24 cellular contexts compared by ENCODE assay signal in genomic region chr20:63217706-63218105, GRCh38. TPM values are rescaled to one million over a fixed set of nuclear protein-coding genes. Genes with fewer than 3 reads are reported as not detected.
A peak's percentile ranks its signal among the peaks of the same experiment; 100 is the strongest.
DNase-seq lines count a peak whose midpoint lies in the region; ATAC-seq and TF ChIP-seq lines count a peak whose summit lies in the region.
"Had no signal": no experiment of that assay in that cellular context is flagged by ENCODE, and none has a peak within 500 bp of the region (broad histone marks: within the 10 kb centered on the region; RNA-seq: fewer than 3 reads in every experiment).

No MANE protein-coding gene starts in this region.

- no peak overlapping the region for H3K27ac Mint-ChIP-seq in chondrocyte (ENCODE audit: unreplicated experiment)
- H3K27ac Mint-ChIP-seq: natural killer cell treated with Interleukin-12 subunit alpha and Interleukin-12 subunit beta and Interleukin-15 and Interleukin-18, amount 100 ng/mL, for 72 hours had no signal

- H3K27ac ChIP-seq in VCaP, result peak overlapping the region; percentile 99

- peaks cover 31% of the 10 kb centered on the region for H3K4me1 Mint-ChIP-seq in chondrocyte (ENCODE audit: low read depth)

- H3K9ac ChIP-seq in Loucy (ENCODE audit: low read depth, low read length, poor library complexity, severe bottlenecking), result peak overlapping the region; percentile 89

- peaks cover 34% of the 10 kb centered on the region for H3K79me2 ChIP-seq in Loucy (ENCODE audit: insufficient read depth, low read length)

- peaks cover 31% of the 10 kb centered on the region for H4K20me1 ChIP-seq in Loucy (ENCODE audit: insufficient read depth, low read length, poor library complexity, severe bottlenecking)

- peaks cover 4% of the 10 kb centered on the region for H3K36me3 Mint-ChIP-seq in chondrocyte (ENCODE audit: low read depth)

- H3K9me3 Mint-ChIP-seq in chondrocyte (ENCODE audit: low read depth), result no peaks in the 10 kb centered on the region
- H3K9me3 Mint-ChIP-seq: central memory CD8-positive, alpha-beta T cell; mesothelial cell of epicardium; natural killer cell treated with Interleukin-12 subunit alpha and Interleukin-12 subunit beta and Interleukin-15 and Interleukin-18, amount 100 ng/mL, for 72 hours; stimulated activated naive CD8-positive, alpha-beta T cell treated with anti-CD3 and anti-CD28 coated beads, Interleukin-15, amount 100 ng/mL, for 72 hours; type B pancreatic cell had no signal

- H3K4me3 Mint-ChIP-seq in chondrocyte (ENCODE audit: unreplicated experiment), result no peak overlapping the region

- H3K9me2 ChIP-seq in Loucy (replicated peaks; ENCODE audit: low read depth, low read length), result no peaks in the 10 kb centered on the region

- no peak for ATAC-seq in GM19351 (IDR thresholded peaks at IDR 0.05; ENCODE audit: unreplicated experiment)
- ATAC-seq: esophagus mucosa; natural killer cell treated with Interleukin-12 subunit alpha and Interleukin-12 subunit beta and Interleukin-15 and Interleukin-18, amount 100 ng/mL, for 72 hours; stimulated activated naive CD8-positive, alpha-beta T cell treated with anti-CD3 and anti-CD28 coated beads, Interleukin-15, amount 100 ng/mL, for 72 hours had no signal

- TF ChIP-seq CTCF in Loucy (conservative IDR thresholded peaks at IDR 0.05; ENCODE audit: low read length) (no peak), VCaP (conservative IDR thresholded peaks at IDR 0.05) (no peak), chondrocyte (IDR thresholded peaks at IDR 0.05) (no peak)

- peak; percentile 13 for DNase-seq in stimulated activated CD4-positive, alpha-beta T cell treated with anti-CD3 and anti-CD28 coated beads, Interleukin-15, amount 100 ng/mL, for 24 hours
- no peak for DNase-seq in stimulated activated CD4-positive, alpha-beta T cell treated with anti-CD3 and anti-CD28 coated beads, Interleukin-4, amount 100 ng/mL, for 24 hours
- no peak for DNase-seq in chondrocyte (ENCODE audit: low spot score)
- DNase-seq in posterior cingulate gyrus, result no peak
- DNase-seq: activated CD4-positive, alpha-beta T cell treated with anti-CD3 and anti-CD28 coated beads, Interleukin-2, amount 50 U/mL, for 1 hour; activated naive CD4-positive, alpha-beta T cell; AML-193; anterior cingulate cortex; HCEC 1CT; NCI-H2029; stimulated activated CD4-positive, alpha-beta T cell treated with anti-CD3 and anti-CD28 coated beads, Interleukin-2, amount 100 ng/mL, for 48 hours; stimulated activated naive CD8-positive, alpha-beta T cell treated with anti-CD3 and anti-CD28 coated beads, Interleukin-15, amount 100 ng/mL, for 72 hours had no signal

- H3K4me3 ChIP-seq in Loucy (ENCODE audit: low read length, poor library complexity, severe bottlenecking), result no peak overlapping the region
- H3K4me3 ChIP-seq: skin epidermis had no signal

- no peak overlapping the region for H2AFZ ChIP-seq in Loucy (ENCODE audit: low read length)

- intact Hi-C loops in posterior cingulate gyrus (cut with DNase I), result no loop called here

- H3K4me1 ChIP-seq in Loucy (ENCODE audit: insufficient read depth, low read length, poor library complexity, severe bottlenecking), result peaks cover 28% of the 10 kb centered on the region

- H3K4me2 ChIP-seq in Loucy (ENCODE audit: low read depth, low read length, poor library complexity, severe bottlenecking), result no peak overlapping the region

- H3K36me3 ChIP-seq in Loucy (ENCODE audit: insufficient read depth, low read length), result peaks cover 4% of the 10 kb centered on the region; the same call in 1 of the 2 replicates

- no peaks in the 10 kb centered on the region for H3F3A ChIP-seq in Loucy (ENCODE audit: low read depth)

- no peaks in the 10 kb centered on the region for H3K27me3 ChIP-seq in Loucy (ENCODE audit: insufficient read depth, low read length, poor library complexity, severe bottlenecking)

- H3K27me3 Mint-ChIP-seq in chondrocyte (ENCODE audit: low read depth), result peaks cover 10% of the 10 kb centered on the region
- H3K27me3 Mint-ChIP-seq: central memory CD8-positive, alpha-beta T cell; stimulated activated naive CD8-positive, alpha-beta T cell treated with anti-CD3 and anti-CD28 coated beads, Interleukin-15, amount 100 ng/mL, for 72 hours had no signal

- H3K9me3 ChIP-seq in Loucy (ENCODE audit: insufficient read depth, low read depth, low read length), result no peaks in the 10 kb centered on the region

RNA-seq across cellular contexts. Expression of gene YTHDF1, which starts 1.8 kb away (rescaled TPM):
- total RNA-seq in chondrocyte, result 39.1 to 43.6 TPM (median 41.3 TPM) in 3 replicates

RNA-seq across cellular contexts. Expression of gene BIRC7, which starts 18.0 kb away (rescaled TPM):
- 0.50 to 0.51 TPM in 2 of 3 replicates, not detected in the other for total RNA-seq in chondrocyte
- total RNA-seq: esophagus mucosa; M059J; natural killer cell treated with Interleukin-12 subunit alpha and Interleukin-12 subunit beta and Interleukin-15 and Interleukin-18, amount 100 ng/mL, for 72 hours; progenitor cell of endocrine pancreas; RPMI7951 had no signal

RNA-seq across cellular contexts. Expression of gene NKAIN4, which starts 36.6 kb away (rescaled TPM):
- 2.2 to 3.1 TPM (median 3.0 TPM) in 3 replicates for total RNA-seq in chondrocyte
- total RNA-seq: esophagus mucosa; M059J; natural killer cell treated with Interleukin-12 subunit alpha and Interleukin-12 subunit beta and Interleukin-15 and Interleukin-18, amount 100 ng/mL, for 72 hours; RPMI7951 had no signal

RNA-seq across cellular contexts. Expression of gene ARFGAP1, which starts 54.9 kb away (rescaled TPM):
- total RNA-seq in chondrocyte, result 117 to 186 TPM (median 124 TPM) in 3 replicates
